Comparison of ENCODE assay signal across 27 cellular contexts in the genomic region with DNA sequence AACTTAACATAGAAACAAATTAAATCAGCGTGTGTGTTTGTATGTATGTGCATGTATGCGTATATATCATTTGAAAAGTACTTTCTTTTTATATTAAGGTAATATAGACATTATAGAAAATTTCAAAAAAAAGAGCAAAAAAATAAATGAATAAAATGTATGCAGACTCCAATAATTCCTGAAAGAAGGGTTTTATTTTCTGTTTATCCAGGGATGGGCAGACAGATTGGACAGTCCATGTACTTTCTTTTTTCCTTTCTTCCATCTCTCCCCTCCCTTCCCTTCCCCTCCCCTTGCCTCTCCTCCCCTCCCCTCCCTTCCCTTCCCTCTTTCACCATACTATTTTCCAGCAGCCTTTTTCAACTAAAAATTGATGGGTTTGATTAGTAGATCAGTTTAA.
"Had no signal": no experiment of that assay in that cellular context is flagged by ENCODE, and none has a peak within 500 bp of the region (broad histone marks: within the 10 kb centered on the region; RNA-seq: fewer than 3 reads in every experiment).

No MANE protein-coding gene starts in this region.

- H3K4me1 ChIP-seq: stomach, suprapubic skin, testis, thyroid gland, transverse colon, upper lobe of left lung, upper lobe of right lung, uterus, vagina had no signal

- FAIRE-seq: urothelium cell line had no signal

- H3K36me3 ChIP-seq: stomach, suprapubic skin, thoracic aorta, thyroid gland, tibial artery, tibial nerve, transverse colon, upper lobe of left lung, upper lobe of right lung, uterus, vagina had no signal

- ATAC-seq: stimulated activated effector memory CD8-positive, alpha-beta T cell treated with anti-CD3 and anti-CD28 coated beads, Interleukin-12 subunit alpha, Interleukin-12 subunit beta, amount 100 ng/mL, for 72 hours; stimulated activated memory B cell treated with anti-CD40 and anti-IgM and Interleukin-4, amounts not matched to agents 10 μg/mL and 1 μg/mL and 100 μg/mL, for 72 hours; stimulated activated naive B cell treated with anti-CD40 and anti-IgM and Interleukin-4, amounts not matched to agents 10 μg/mL and 1 μg/mL and 100 μg/mL, for 72 hours; stimulated activated naive CD8-positive, alpha-beta T cell treated with anti-CD3 and anti-CD28 coated beads, Interleukin-15, amount 100 ng/mL, for 72 hours; stimulated activated naive CD8-positive, alpha-beta T cell treated with anti-CD3 and anti-CD28 coated beads, Interleukin-15, Interleukin-2, amounts not matched to agents 100 U/mL and 50 U/mL, for 24 hours; upper lobe of right lung had no signal

- H3K27ac ChIP-seq: stomach, suprapubic skin, testis, thoracic aorta, thyroid gland, tibial artery, tibial nerve, transverse colon, upper lobe of left lung, upper lobe of right lung, uterus, vagina had no signal

- H3K4me3 ChIP-seq: stomach, suprapubic skin, testis, thoracic aorta, thyroid gland, tibial artery, tibial nerve, transverse colon, upper lobe of left lung, upper lobe of right lung, uterus, vagina had no signal

- H3K9me3 ChIP-seq: stomach, suprapubic skin, testis, thoracic aorta, thyroid gland, tibial artery, tibial nerve, transverse colon, upper lobe of left lung, upper lobe of right lung, uterus, vagina had no signal

- H3K27me3 ChIP-seq: stomach, suprapubic skin, testis, thyroid gland, tibial artery, tibial nerve, transverse colon, upper lobe of left lung, upper lobe of right lung, uterus, vagina had no signal

- DNase-seq: stimulated activated CD4-positive, alpha-beta T cell treated with anti-CD3 and anti-CD28 coated beads, Interleukin-2, amount 100 ng/mL, for 48 hours; stimulated activated CD4-positive, alpha-beta T cell treated with anti-CD3 and anti-CD28 coated beads, Interleukin-4, amount 100 ng/mL, for 1 hour; stimulated activated CD4-positive, alpha-beta T cell treated with anti-CD3 and anti-CD28 coated beads, Interleukin-4, amount 100 ng/mL, for 24 hours; stimulated activated CD4-positive, alpha-beta T cell treated with anti-CD3 and anti-CD28 coated beads, Interleukin-4, amount 100 ng/mL, for 4 hours; stimulated activated CD8-positive, alpha-beta memory T cell treated with anti-CD3 and anti-CD28 coated beads, Interleukin-4, amount 100 ng/mL, for 48 hours; stimulated activated naive B cell treated with anti-CD40 and anti-IgM and Interleukin-4, amounts not matched to agents 10 μg/mL and 1 μg/mL and 100 μg/mL, for 72 hours; stimulated activated naive CD4-positive, alpha-beta T cell; stimulated activated naive CD4-positive, alpha-beta T cell treated with Interleukin-2 at 50 U/mL for 16 hours; stimulated activated naive CD8-positive, alpha-beta T cell treated with anti-CD3 and anti-CD28 coated beads, Interleukin-15, amount 100 ng/mL, for 72 hours; stimulated activated naive CD8-positive, alpha-beta T cell treated with anti-CD3 and anti-CD28 coated beads, Interleukin-15, Interleukin-2, amounts not matched to agents 100 U/mL and 50 U/mL, for 24 hours; stomach; substantia nigra; testis; thyroid gland; tibial artery; transverse colon; trophoblast cell; upper lobe of left lung; upper lobe of right lung; uterus had no signal
